Comparison of ENCODE assay signal across 1 cellular context in the genomic region with DNA sequence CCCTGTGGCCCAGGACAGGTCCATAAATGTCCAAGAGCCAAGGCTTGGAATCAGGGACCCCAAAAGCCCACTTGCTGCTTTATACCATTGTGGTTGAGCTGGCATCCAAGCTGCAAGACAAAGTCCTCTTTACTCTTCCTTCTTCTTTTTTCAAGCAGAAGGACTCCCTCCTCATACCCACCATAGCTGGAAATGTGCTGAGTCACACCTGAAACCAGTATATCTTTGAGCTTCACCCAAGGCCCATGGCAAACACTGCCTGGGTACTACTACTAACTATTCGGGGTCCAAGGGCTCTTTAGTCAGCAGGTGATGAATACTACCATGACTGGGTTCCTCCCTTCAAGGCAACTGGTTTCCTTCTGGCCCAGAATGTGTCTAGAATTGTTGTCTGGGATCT.
TF ChIP-seq lines count a peak whose summit lies in the region.

No MANE protein-coding gene starts in this region.

TF ChIP-seq in HepG2, 621 proteins besides CTCF, POLR2A, EP300 and RAD21 (continued from another document):
- TF ChIP-seq AKNA (CRISPR knock-in tag; IDR thresholded peaks at IDR 0.05; ENCODE audit: borderline replicate concordance), result no peak
- TF ChIP-seq, protein P1, sequence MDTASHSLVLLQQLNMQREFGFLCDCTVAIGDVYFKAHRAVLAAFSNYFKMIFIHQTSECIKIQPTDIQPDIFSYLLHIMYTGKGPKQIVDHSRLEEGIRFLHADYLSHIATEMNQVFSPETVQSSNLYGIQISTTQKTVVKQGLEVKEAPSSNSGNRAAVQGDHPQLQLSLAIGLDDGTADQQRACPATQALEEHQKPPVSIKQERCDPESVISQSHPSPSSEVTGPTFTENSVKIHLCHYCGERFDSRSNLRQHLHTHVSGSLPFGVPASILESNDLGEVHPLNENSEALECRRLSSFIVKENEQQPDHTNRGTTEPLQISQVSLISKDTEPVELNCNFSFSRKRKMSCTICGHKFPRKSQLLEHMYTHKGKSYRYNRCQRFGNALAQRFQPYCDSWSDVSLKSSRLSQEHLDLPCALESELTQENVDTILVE (CRISPR knock-in tag; IDR thresholded peaks at IDR 0.05), result no peak
- TF ChIP-seq NONO (IDR thresholded peaks at IDR 0.05), result no peak
- no peak for TF ChIP-seq NONO (CRISPR knock-in tag; conservative IDR thresholded peaks at IDR 0.05)
- peak; percentile 81 for TF ChIP-seq NFE2L2 (IDR thresholded peaks at IDR 0.05; ENCODE audit: low read length)
- no peak for TF ChIP-seq ZNF605 (CRISPR knock-in tag; IDR thresholded peaks at IDR 0.05)
- TF ChIP-seq MAFK (conservative IDR thresholded peaks at IDR 0.05 in 1 of 2, IDR thresholded peaks at IDR 0.05 in 1 of 2; ENCODE audit: low read length in 2 of 2), result peak; percentile 17 to 28; a peak in 1 of 4 replicates
- no peak for TF ChIP-seq ELK4 (CRISPR knock-in tag; IDR thresholded peaks at IDR 0.05; ENCODE audit: borderline replicate concordance)
